ENCODE assay signal across 35 cellular contexts in the genomic region with DNA sequence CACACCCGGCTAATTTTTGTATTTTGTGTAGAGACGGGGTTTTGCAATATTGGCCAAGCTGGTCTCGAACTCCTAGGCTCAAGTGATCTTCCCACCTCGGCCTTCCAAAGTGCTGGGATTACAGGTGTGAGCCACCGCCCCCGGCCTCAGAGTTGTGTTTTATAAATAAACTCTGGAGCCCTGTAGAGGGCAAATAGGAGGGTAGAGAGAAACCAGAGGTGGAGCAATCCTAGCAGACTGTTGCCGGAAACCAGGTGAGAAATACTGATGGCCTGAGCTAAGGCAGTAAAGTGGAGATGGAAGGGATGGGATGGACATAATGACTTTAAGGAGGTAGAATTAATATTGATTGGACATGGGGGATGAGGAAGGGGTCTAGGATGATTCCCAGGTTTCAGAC. TPM values are rescaled to one million over a fixed set of nuclear protein-coding genes. Genes with fewer than 3 reads are reported as not detected.
"Had no signal": no experiment of that assay in that cellular context is flagged by ENCODE, and none has a peak within 500 bp of the region (broad histone marks: within the 10 kb centered on the region; RNA-seq: fewer than 3 reads in every experiment).

No MANE protein-coding gene starts in this region.

- H3K4me3 Mint-ChIP-seq: activated CD4-positive, alpha-beta memory T cell treated with anti-CD3 and anti-CD28 coated beads for 36 hours; activated CD4-positive, alpha-beta T cell treated with anti-CD3 and anti-CD28 coated beads for 36 hours; activated CD4-positive, alpha-beta T cell treated with anti-CD3 and anti-CD28 coated beads, Interleukin-2, amount 10 ng/mL, durations not matched to agents 24 days and 14 days; activated CD8-positive, alpha-beta memory T cell treated with anti-CD3 and anti-CD28 coated beads, Interleukin-2, amount 10 ng/mL, durations not matched to agents 7 days and 5 days; activated CD8-positive, alpha-beta T cell treated with anti-CD3 and anti-CD28 coated beads, Interleukin-2, amount 10 ng/mL, durations not matched to agents 7 days and 5 days; activated naive CD4-positive, alpha-beta T cell treated with anti-CD3 and anti-CD28 coated beads, Interleukin-2, amount 10 ng/mL, durations not matched to agents 7 days and 5 days; activated naive CD8-positive, alpha-beta T cell treated with anti-CD3 and anti-CD28 coated beads, Interleukin-2, amount 10 ng/mL, durations not matched to agents 7 days and 5 days; activated T-helper 1 cell treated with anti-CD3 and anti-CD28 coated beads, Interleukin-12 subunit alpha, Interleukin-12 subunit beta, Interleukin-2, Interleukin-4 antibody, amounts not matched to agents 30 ng/mL and 10 ng/mL and 1 ng/mL, durations not matched to agents 14 hours and 24 hours and 36 hours; brain; dendritic cell treated with granulocyte-macrophage colony-stimulating factor and Interleukin-4, amounts not matched to agents 40 ng/mL and 50 ng/mL, for 4 days; endodermal cell; T-cell; T-helper 1 cell treated with Interleukin-12 subunit alpha and Interleukin-12 subunit beta and Interleukin-4 antibody, amounts not matched to agents 30 μg/mL and 1 μg/mL, for 36 hours; T-helper 2 cell treated with Interferon-gamma antibody and Interleukin-4, amounts not matched to agents 5 μg/mL and 100 μg/mL, for 36 hours had no signal

- H3K4me1 ChIP-seq: ascending aorta, breast epithelium, colonic mucosa had no signal

- ATAC-seq: activated CD4-positive, alpha-beta T cell treated with anti-CD3 and anti-CD28 coated beads for 36 hours; activated CD8-positive, alpha-beta memory T cell treated with anti-CD3 and anti-CD28 coated beads, Interleukin-2, amount 10 ng/mL, durations not matched to agents 7 days and 5 days; activated CD8-positive, alpha-beta T cell treated with anti-CD3 and anti-CD28 coated beads, Interleukin-2, amount 10 ng/mL, durations not matched to agents 7 days and 5 days; activated naive CD4-positive, alpha-beta T cell treated with anti-CD3 and anti-CD28 coated beads, Interleukin-2, amount 50 U/mL, for 72 hours; esophagus mucosa; T-cell had no signal

- FAIRE-seq: frontal cortex had no signal

- DNase-seq: activated CD4-positive, alpha-beta memory T cell treated with anti-CD3 and anti-CD28 coated beads for 36 hours; activated CD4-positive, alpha-beta T cell treated with anti-CD3 and anti-CD28 coated beads for 36 hours; activated CD4-positive, alpha-beta T cell treated with anti-CD3 and anti-CD28 coated beads, Interleukin-2, amount 10 ng/mL, durations not matched to agents 24 days and 14 days; activated CD4-positive, CD25-positive, alpha-beta regulatory T cell; activated CD4-positive, CD25-positive, alpha-beta regulatory T cell treated with anti-CD3 and anti-CD28 coated beads, Interleukin-2, amount 50 U/mL, for 72 hours; activated CD8-positive, alpha-beta memory T cell treated with anti-CD3 and anti-CD28 coated beads, Interleukin-2, amount 10 ng/mL, durations not matched to agents 7 days and 5 days; activated CD8-positive, alpha-beta memory T cell treated with anti-CD3 and anti-CD28 coated beads, Interleukin-2, amount 50 U/mL, for 4 hours; activated CD8-positive, alpha-beta T cell treated with anti-CD3 and anti-CD28 coated beads, Interleukin-2, amount 10 ng/mL, durations not matched to agents 7 days and 5 days; activated gamma-delta T cell; activated naive CD4-positive, alpha-beta T cell; activated naive CD4-positive, alpha-beta T cell treated with anti-CD3 and anti-CD28 coated beads, Interleukin-2, amount 10 ng/mL, durations not matched to agents 7 days and 5 days; activated naive CD8-positive, alpha-beta T cell treated with anti-CD3 and anti-CD28 coated beads, Interleukin-2, amount 10 ng/mL, durations not matched to agents 7 days and 5 days; activated T-cell treated with anti-CD3 and anti-CD28 coated beads, Interleukin-2, amount 50 U/mL, for 1 hour; activated T-cell treated with anti-CD3 and anti-CD28 coated beads, Interleukin-2, amount 50 U/mL, for 48 hours; central memory CD4-positive, alpha-beta T cell; cerebellar nuclear complex; colonic mucosa; dorsolateral prefrontal cortex; effector memory CD4-positive, alpha-beta T cell; endodermal cell; foreskin fibroblast; head of caudate nucleus; T-cell; T1000 had no signal

- H3K27ac ChIP-seq: ascending aorta, breast epithelium, cardiac muscle cell, colonic mucosa, dorsolateral prefrontal cortex had no signal

- H3K27ac Mint-ChIP-seq: activated CD4-positive, alpha-beta memory T cell treated with anti-CD3 and anti-CD28 coated beads for 36 hours; activated CD4-positive, alpha-beta T cell treated with anti-CD3 and anti-CD28 coated beads for 36 hours; activated CD4-positive, alpha-beta T cell treated with anti-CD3 and anti-CD28 coated beads, Interleukin-2, amount 10 ng/mL, durations not matched to agents 24 days and 14 days; activated CD8-positive, alpha-beta memory T cell treated with anti-CD3 and anti-CD28 coated beads, Interleukin-2, amount 10 ng/mL, durations not matched to agents 7 days and 5 days; activated CD8-positive, alpha-beta T cell treated with anti-CD3 and anti-CD28 coated beads, Interleukin-2, amount 10 ng/mL, durations not matched to agents 7 days and 5 days; activated naive CD4-positive, alpha-beta T cell treated with anti-CD3 and anti-CD28 coated beads, Interleukin-2, amount 10 ng/mL, durations not matched to agents 7 days and 5 days; activated naive CD4-positive, alpha-beta T cell treated with anti-CD3 and anti-CD28 coated beads, Interleukin-2, amount 50 U/mL, for 72 hours; activated naive CD8-positive, alpha-beta T cell treated with anti-CD3 and anti-CD28 coated beads, Interleukin-2, amount 10 ng/mL, durations not matched to agents 7 days and 5 days; activated T-helper 1 cell treated with anti-CD3 and anti-CD28 coated beads, Interleukin-12 subunit alpha, Interleukin-12 subunit beta, Interleukin-2, Interleukin-4 antibody, amounts not matched to agents 30 ng/mL and 10 ng/mL and 1 ng/mL, durations not matched to agents 14 hours and 24 hours and 36 hours; dendritic cell treated with granulocyte-macrophage colony-stimulating factor and Interleukin-4, amounts not matched to agents 40 ng/mL and 50 ng/mL, for 4 days; endodermal cell; T-cell; T-helper 1 cell treated with Interleukin-12 subunit alpha and Interleukin-12 subunit beta and Interleukin-4 antibody, amounts not matched to agents 30 μg/mL and 1 μg/mL, for 36 hours; T-helper 2 cell treated with Interferon-gamma antibody and Interleukin-4, amounts not matched to agents 5 μg/mL and 100 μg/mL, for 36 hours had no signal

- H3K4me1 Mint-ChIP-seq: endodermal cell had no signal

- H3K36me3 ChIP-seq: ascending aorta, breast epithelium, cardiac muscle cell, colonic mucosa had no signal

- H3K9me3 ChIP-seq: ascending aorta, colonic mucosa had no signal

- H3K4me3 ChIP-seq: ascending aorta, breast epithelium, cardiac muscle cell, colonic mucosa, dorsolateral prefrontal cortex had no signal

- H3K27me3 Mint-ChIP-seq: activated CD4-positive, alpha-beta memory T cell treated with anti-CD3 and anti-CD28 coated beads for 36 hours; activated CD4-positive, alpha-beta T cell treated with anti-CD3 and anti-CD28 coated beads for 36 hours had no signal

- H3K9me3 Mint-ChIP-seq: activated CD4-positive, alpha-beta T cell treated with anti-CD3 and anti-CD28 coated beads, Interleukin-2, amount 10 ng/mL, durations not matched to agents 24 days and 14 days; activated naive CD4-positive, alpha-beta T cell treated with anti-CD3 and anti-CD28 coated beads, Interleukin-2, amount 50 U/mL, for 72 hours; activated T-helper 1 cell treated with anti-CD3 and anti-CD28 coated beads, Interleukin-12 subunit alpha, Interleukin-12 subunit beta, Interleukin-2, Interleukin-4 antibody, amounts not matched to agents 30 ng/mL and 10 ng/mL and 1 ng/mL, durations not matched to agents 14 hours and 24 hours and 36 hours had no signal

- H3K27me3 ChIP-seq: ascending aorta, breast epithelium, cardiac muscle cell, colonic mucosa, dorsolateral prefrontal cortex had no signal

- H3K36me3 Mint-ChIP-seq: activated naive CD4-positive, alpha-beta T cell treated with anti-CD3 and anti-CD28 coated beads, Interleukin-2, amount 50 U/mL, for 72 hours; brain; T-cell had no signal

RNA-seq across cellular contexts. Expression of gene HSD17B6, which starts 2.7 kb away (rescaled TPM):
- total RNA-seq: ascending aorta had no signal
- polyA plus RNA-seq: cardiac muscle cell had no signal
